Comparison of ENCODE assay signal across 1 cellular context in genomic region chr5:149444430-149444829, GRCh38.
A peak's percentile ranks its signal among the peaks of the same experiment; 100 is the strongest.
TF ChIP-seq lines count a peak whose summit lies in the region.
"Not testable (repeated sequence)": the region's sequence is repeated elsewhere in the genome, so short reads cannot be mapped to it uniquely, and the experiment has no call there.

No MANE protein-coding gene starts in this region.

TF ChIP-seq in K562, 482 proteins besides CTCF, POLR2A, EP300 and RAD21:
- TF ChIP-seq ZNF316 (IDR thresholded peaks at IDR 0.05) (peak; percentile 63), CEBPG (CRISPR knock-in tag; IDR thresholded peaks at IDR 0.05) (0 out of 2 replicates have a peak, but pooled peaks have one; percentile 11), TRIM28 (IDR thresholded peaks at IDR 0.05) (0 out of 2 replicates have a peak, but pooled peaks have one; percentile 56)
- TF ChIP-seq CEBPG (tag; conservative IDR thresholded peaks at IDR 0.05 in 1 of 2, IDR thresholded peaks at IDR 0.05 in 1 of 2): not testable (repeated sequence)
